ENCODE assay signal across 31 cellular contexts in the genomic region with DNA sequence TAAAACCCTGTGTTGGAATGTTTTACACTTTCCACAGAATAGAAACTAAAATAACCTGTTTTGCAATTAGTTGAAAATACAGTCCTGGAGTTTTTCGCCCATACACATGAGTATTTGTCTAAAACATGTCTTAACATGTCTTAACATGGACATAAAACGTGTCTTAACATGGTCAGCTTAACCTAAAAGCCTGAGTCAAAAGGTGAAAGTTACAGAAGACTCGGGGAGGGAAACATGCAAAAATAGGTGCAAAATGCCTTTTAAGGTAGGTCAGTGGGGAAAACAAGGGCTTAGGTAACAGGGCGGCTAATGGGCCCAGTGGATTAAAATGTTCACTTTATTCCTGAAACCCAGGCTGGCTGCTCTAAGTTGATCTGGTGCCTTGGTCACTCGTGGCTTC. TPM values are rescaled to one million over a fixed set of nuclear protein-coding genes. Genes with fewer than 3 reads are reported as not detected.
DNase-seq lines count a peak whose midpoint lies in the region; ATAC-seq, FAIRE-seq and TF ChIP-seq lines count a peak whose summit lies in the region.
"Had no signal": no experiment of that assay in that cellular context is flagged by ENCODE, and none has a peak within 500 bp of the region (broad histone marks: within the 10 kb centered on the region; RNA-seq: fewer than 3 reads in every experiment).

No MANE protein-coding gene starts in this region.

- no peak for ATAC-seq in activated CD8-positive, alpha-beta T cell treated with anti-CD3 and anti-CD28 coated beads for 36 hours
- ATAC-seq in activated CD8-positive, alpha-beta T cell treated with anti-CD3 and anti-CD28 coated beads, Interleukin-2, amount 10 ng/mL, durations not matched to agents 7 days and 5 days = no peak
- peak; percentile 51 for ATAC-seq in GM21717 (IDR thresholded peaks at IDR 0.05; ENCODE audit: unreplicated experiment)
- ATAC-seq in Right ventricle myocardium inferior = no peak
- ATAC-seq in HG03045 (IDR thresholded peaks at IDR 0.05; ENCODE audit: unreplicated experiment) = no peak
- ATAC-seq: stimulated activated naive B cell treated with anti-CD40 and anti-IgM and Interleukin-4, amounts not matched to agents 10 μg/mL and 1 μg/mL and 100 μg/mL, for 72 hours had no signal

- no peaks in the 10 kb centered on the region for H3K79me2 ChIP-seq in H1 (ENCODE audit: control insufficient read depth in 1 of 2, insufficient read depth in 2 of 2, low read length in 2 of 2)
- H3K79me2 ChIP-seq in neural progenitor cell (ENCODE audit: low read depth) = no peaks in the 10 kb centered on the region

- H3K4me2 ChIP-seq in H1 (ENCODE audit: insufficient read depth in 1 of 2, low read depth in 2 of 2, low read length in 2 of 2) = no peak overlapping the region
- no peak overlapping the region for H3K4me2 ChIP-seq in neural progenitor cell

- no peak for TF ChIP-seq RAD21 in H1 (IDR thresholded peaks at IDR 0.05 in 1 of 2, conservative IDR thresholded peaks at IDR 0.05 in 1 of 2; ENCODE audit: low read depth in 2 of 2, low read length in 2 of 2)

- H2BK120ac ChIP-seq in H1 (replicated peaks; ENCODE audit: low read depth, low read length) = no peak overlapping the region

- no peak overlapping the region for H3K18ac ChIP-seq in H1 (ENCODE audit: extremely low read depth, low read length)

- FAIRE-seq in H1 (lab: Jason Lieb, UNC) = no peak
- FAIRE-seq: HTR-8/SVneo, RCC 7860 had no signal

- H3K27ac Mint-ChIP-seq in activated CD8-positive, alpha-beta T cell treated with anti-CD3 and anti-CD28 coated beads for 36 hours = peak overlapping the region; percentile 7
- no peak overlapping the region for H3K27ac Mint-ChIP-seq in activated CD8-positive, alpha-beta T cell treated with anti-CD3 and anti-CD28 coated beads, Interleukin-2, amount 10 ng/mL, durations not matched to agents 7 days and 5 days
- H3K27ac Mint-ChIP-seq in neural progenitor cell = no peak overlapping the region
- H3K27ac Mint-ChIP-seq: activated B cell treated with CpG ODN at 0.5 μM for 24 hours; activated CD4-positive, alpha-beta memory T cell treated with anti-CD3 and anti-CD28 coated beads for 36 hours; stimulated activated naive B cell treated with anti-CD40 and anti-IgM and Interleukin-4, amounts not matched to agents 10 μg/mL and 1 μg/mL and 100 μg/mL, for 72 hours had no signal

- no peak overlapping the region for H4K8ac ChIP-seq in H1 (ENCODE audit: extremely low read depth, insufficient read depth, low read length)

- no peak overlapping the region for H2BK20ac ChIP-seq in H1 (ENCODE audit: low read length)

- CTCF ChIA-PET in activated CD8-positive, alpha-beta T cell treated with anti-CD3 and anti-CD28 coated beads for 36 hours (lab: Charles Lee) = no interaction called here
- CTCF ChIA-PET in activated CD8-positive, alpha-beta T cell treated with anti-CD3 and anti-CD28 coated beads, Interleukin-2, amount 10 ng/mL, durations not matched to agents 7 days and 5 days (lab: Charles Lee) = no interaction called here
- CTCF ChIA-PET in H1 (lab: Charles Lee; ENCODE audit: partially characterized antibody) = interaction anchor here (0.6 to 2.2 kb wide), 2 partner anchors 20 to 25 kb away, joined by 3 to 8 read pairs; no protein-coding TSS in a partner anchor

- H3K4me1 ChIP-seq in H1 (replicated peaks in 1 of 4; ENCODE audit: control insufficient read depth in 3 of 4, insufficient read depth in 4 of 4, low read length in 3 of 4) = 0 out of 7 replicates have a peak, but pooled peaks cover 0 to under 1% (median 0%) of the 10 kb centered on the region in 4 experiments
- no peaks in the 10 kb centered on the region for H3K4me1 ChIP-seq in neural progenitor cell
- H3K4me1 ChIP-seq: prostate gland, SJCRH30, uterus had no signal

- H3K36me3 Mint-ChIP-seq in activated CD8-positive, alpha-beta T cell treated with anti-CD3 and anti-CD28 coated beads for 36 hours (ENCODE audit: low read depth) = no peaks in the 10 kb centered on the region
- H3K36me3 Mint-ChIP-seq in activated CD8-positive, alpha-beta T cell treated with anti-CD3 and anti-CD28 coated beads, Interleukin-2, amount 10 ng/mL, durations not matched to agents 7 days and 5 days (ENCODE audit: low read depth) = no peaks in the 10 kb centered on the region
- H3K36me3 Mint-ChIP-seq in neural progenitor cell = no peaks in the 10 kb centered on the region

- no peak for DNase-seq in activated CD8-positive, alpha-beta T cell treated with anti-CD3 and anti-CD28 coated beads for 36 hours
- no peak for DNase-seq in activated CD8-positive, alpha-beta T cell treated with anti-CD3 and anti-CD28 coated beads, Interleukin-2, amount 10 ng/mL, durations not matched to agents 7 days and 5 days
- DNase-seq in H1 (ENCODE audit: low read depth in 1 of 2, low spot score in 2 of 2) = no peak
- DNase-seq in neural progenitor cell (ENCODE audit: low spot score) = no peak
- DNase-seq in Right ventricle myocardium inferior (ENCODE audit: missing footprints) = no peak
- DNase-seq in NCI-H82 treated with DMSO at 0.1 percent for 48 hours (lab: John Stamatoyannopoulos, UW; ENCODE audit: unreplicated experiment) = no peak
- DNase-seq: 8988T; activated B cell treated with CpG ODN at 0.5 μM for 24 hours; activated CD4-positive, alpha-beta memory T cell treated with anti-CD3 and anti-CD28 coated beads for 36 hours; activated gamma-delta T cell treated with Interleukin-2 at 50 U/mL for 16 hours; activated T-cell treated with anti-CD3 and anti-CD28 coated beads for 4 hours; amygdala; erythroblast; foreskin fibroblast; H7; KBM-7; MG63; NCI-H2081 treated with DMSO at 0.1 percent for 48 hours; NCI-H345; sigmoid colon; SJCRH30; stimulated activated naive B cell treated with anti-CD40 and anti-IgM and Interleukin-4, amounts not matched to agents 10 μg/mL and 1 μg/mL and 100 μg/mL, for 72 hours; T1000; uterus had no signal

- H3K23ac ChIP-seq in H1 (ENCODE audit: insufficient read length) = no peak overlapping the region

- H3K79me1 ChIP-seq in H1 (ENCODE audit: low read depth, low read length) = no peaks in the 10 kb centered on the region

- TF ChIP-seq POLR2A in H1 (IDR thresholded peaks at IDR 0.05; ENCODE audit: control extremely low read depth in 1 of 2, low read depth in 2 of 2, low read length in 2 of 2) = no peak

- H3K23me2 ChIP-seq in H1 (ENCODE audit: low read depth, low read length) = no peaks in the 10 kb centered on the region

- H3K27me3 Mint-ChIP-seq in activated CD8-positive, alpha-beta T cell treated with anti-CD3 and anti-CD28 coated beads for 36 hours = no peaks in the 10 kb centered on the region
- H3K27me3 Mint-ChIP-seq in activated CD8-positive, alpha-beta T cell treated with anti-CD3 and anti-CD28 coated beads, Interleukin-2, amount 10 ng/mL, durations not matched to agents 7 days and 5 days (ENCODE audit: low read depth) = peaks cover 7% of the 10 kb centered on the region
- H3K27me3 Mint-ChIP-seq in neural progenitor cell (ENCODE audit: insufficient read depth, low read depth) = no peaks in the 10 kb centered on the region
- H3K27me3 Mint-ChIP-seq: activated CD4-positive, alpha-beta memory T cell treated with anti-CD3 and anti-CD28 coated beads for 36 hours had no signal

- 54% methylated on average over 5 of the region's 5 CpGs; no CpG with 5 or more reads in 1 of the 2 experiments for WGBS in H1 (ENCODE audit: extremely low coverage in 1 of 2, insufficient coverage in 1 of 2, insufficient read length in 1 of 2, insufficient replicate concordance in 2 of 2, low coverage in 1 of 2, low lambda C conversion rate in 2 of 2, missing lambda C conversion rate in 1 of 2), 2 experiments

- H4K91ac ChIP-seq in H1 (replicated peaks; ENCODE audit: insufficient read length, low read length) = peak overlapping the region; percentile 42

- no peaks in the 10 kb centered on the region for H3F3A ChIP-seq in neural progenitor cell (ENCODE audit: low read depth)

- POLR2A ChIA-PET in activated CD8-positive, alpha-beta T cell treated with anti-CD3 and anti-CD28 coated beads for 36 hours (lab: Charles Lee) = no interaction called here
- POLR2A ChIA-PET in activated CD8-positive, alpha-beta T cell treated with anti-CD3 and anti-CD28 coated beads, Interleukin-2, amount 10 ng/mL, durations not matched to agents 7 days and 5 days (lab: Charles Lee) = no interaction called here
- POLR2A ChIA-PET in H1 (lab: Charles Lee; ENCODE audit: partially characterized antibody) = no interaction called here

- no peak overlapping the region for H2BK5ac ChIP-seq in H1 (ENCODE audit: low read depth, low read length)

- no peak overlapping the region; the same call in 1 of the 2 replicates for H2AFZ ChIP-seq in H1 (ENCODE audit: low read length)
- H2AFZ ChIP-seq in neural progenitor cell (replicated peaks) = peak overlapping the region; percentile 45

- no peak overlapping the region for H3K56ac ChIP-seq in H1 (replicated peaks; ENCODE audit: insufficient read length, low read depth, low read length)

- no peak overlapping the region for H3K9ac ChIP-seq in H1 (replicated peaks in 1 of 4; ENCODE audit: extremely low read depth in 1 of 4, low read depth in 3 of 4, low read length in 3 of 4)
- no peak overlapping the region for H3K9ac ChIP-seq in neural progenitor cell

- no peak overlapping the region for H3K4me3 Mint-ChIP-seq in activated CD8-positive, alpha-beta T cell treated with anti-CD3 and anti-CD28 coated beads for 36 hours
- H3K4me3 Mint-ChIP-seq in activated CD8-positive, alpha-beta T cell treated with anti-CD3 and anti-CD28 coated beads, Interleukin-2, amount 10 ng/mL, durations not matched to agents 7 days and 5 days = no peak overlapping the region
- no peak overlapping the region for H3K4me3 Mint-ChIP-seq in neural progenitor cell
- H3K4me3 Mint-ChIP-seq: activated B cell treated with CpG ODN at 0.5 μM for 24 hours; activated CD4-positive, alpha-beta memory T cell treated with anti-CD3 and anti-CD28 coated beads for 36 hours; neural crest cell; stimulated activated naive B cell treated with anti-CD40 and anti-IgM and Interleukin-4, amounts not matched to agents 10 μg/mL and 1 μg/mL and 100 μg/mL, for 72 hours had no signal

- H3K4me3 ChIP-seq in H1 (ENCODE audit: extremely low read depth in 1 of 4, insufficient read depth in 2 of 4, low read depth in 3 of 4, low read length in 4 of 4) (no peak overlapping the region), neural progenitor cell (no peak overlapping the region)
- H3K4me3 ChIP-seq: lung, MG63, prostate gland, sigmoid colon, SJCRH30, uterus had no signal

- no peak for TF ChIP-seq CTCF in activated CD8-positive, alpha-beta T cell treated with anti-CD3 and anti-CD28 coated beads for 36 hours (IDR thresholded peaks at IDR 0.05)
- TF ChIP-seq CTCF in H1 (IDR thresholded peaks at IDR 0.05; ENCODE audit: control extremely low read depth in 1 of 3, insufficient read depth in 1 of 3, low read depth in 1 of 3, low read length in 3 of 3) (no peak), neural progenitor cell (IDR thresholded peaks at IDR 0.05) (no peak)

- H4K20me1 ChIP-seq in H1 (replicated peaks in 1 of 2; ENCODE audit: control insufficient read depth in 1 of 2, insufficient read depth in 2 of 2, low read length in 2 of 2) (no peaks in the 10 kb centered on the region), neural progenitor cell (ENCODE audit: low read depth) (no peaks in the 10 kb centered on the region)

- H3K4ac ChIP-seq in H1 (replicated peaks; ENCODE audit: insufficient read length, low read depth, low read length) = no peak overlapping the region

- H2AK5ac ChIP-seq in H1 (ENCODE audit: low read depth, low read length) = no peak overlapping the region

- H3K9me3 ChIP-seq in H1 (ENCODE audit: insufficient read depth in 2 of 2, low read depth in 1 of 2, low read length in 1 of 2) (no peaks in the 10 kb centered on the region; a peak in 1 of 4 replicates), neural progenitor cell (ENCODE audit: low read depth) (no peaks in the 10 kb centered on the region)
- H3K9me3 ChIP-seq: MG63, prostate gland, sigmoid colon, SJCRH30, uterus had no signal

- no peak overlapping the region for H2BK15ac ChIP-seq in H1 (ENCODE audit: low read length)

- no peaks in the 10 kb centered on the region for H3K9me3 Mint-ChIP-seq in activated CD8-positive, alpha-beta T cell treated with anti-CD3 and anti-CD28 coated beads for 36 hours
- peaks cover 3% of the 10 kb centered on the region for H3K9me3 Mint-ChIP-seq in activated CD8-positive, alpha-beta T cell treated with anti-CD3 and anti-CD28 coated beads, Interleukin-2, amount 10 ng/mL, durations not matched to agents 7 days and 5 days (ENCODE audit: insufficient read depth)
- H3K9me3 Mint-ChIP-seq in neural progenitor cell = peaks cover 5% of the 10 kb centered on the region
- H3K9me3 Mint-ChIP-seq: activated B cell treated with CpG ODN at 0.5 μM for 24 hours; activated CD4-positive, alpha-beta memory T cell treated with anti-CD3 and anti-CD28 coated beads for 36 hours had no signal

- H2BK12ac ChIP-seq in H1 (ENCODE audit: low read depth, low read length) = no peak overlapping the region

- H3K4me1 Mint-ChIP-seq in activated CD8-positive, alpha-beta T cell treated with anti-CD3 and anti-CD28 coated beads for 36 hours (ENCODE audit: low read depth) = peaks cover 24% of the 10 kb centered on the region
- H3K4me1 Mint-ChIP-seq in activated CD8-positive, alpha-beta T cell treated with anti-CD3 and anti-CD28 coated beads, Interleukin-2, amount 10 ng/mL, durations not matched to agents 7 days and 5 days (ENCODE audit: low read depth) = peaks cover 16% of the 10 kb centered on the region
- no peaks in the 10 kb centered on the region for H3K4me1 Mint-ChIP-seq in neural progenitor cell
- H3K4me1 Mint-ChIP-seq: neural crest cell had no signal

- no peaks in the 10 kb centered on the region for H3K36me3 ChIP-seq in H1 (ENCODE audit: control insufficient read depth in 2 of 4, insufficient read depth in 4 of 4, low read length in 3 of 4)
- H3K36me3 ChIP-seq in neural progenitor cell = no peaks in the 10 kb centered on the region
- H3K36me3 ChIP-seq: MG63, prostate gland, sigmoid colon, SJCRH30, uterus had no signal

- no peak overlapping the region for H3K14ac ChIP-seq in H1 (ENCODE audit: insufficient read length)

- no peak for TF ChIP-seq EP300 in H1 (IDR thresholded peaks at IDR 0.05; ENCODE audit: borderline replicate concordance in 1 of 2, low read depth in 2 of 2, low read length in 2 of 2)

- H4K5ac ChIP-seq in H1 (ENCODE audit: insufficient read length, low read depth, low read length) = no peak overlapping the region

- H3K27ac ChIP-seq in H1 (ENCODE audit: low read depth, low read length) (no peak overlapping the region), neural progenitor cell (no peak overlapping the region)
- H3K27ac ChIP-seq: prostate gland, sigmoid colon, SJCRH30, uterus had no signal

- intact Hi-C loops in activated CD8-positive, alpha-beta T cell treated with anti-CD3 and anti-CD28 coated beads for 36 hours (cut with micrococcal nuclease) = loop anchor here (10.0 kb wide), 2 partner anchors 57 to 137 kb away; a partner anchor contains a TSS
- intact Hi-C loops in Right ventricle myocardium inferior (cut with DNase I) = no loop called here

- H3K27me3 ChIP-seq in H1 (replicated peaks in 1 of 4; ENCODE audit: control insufficient read depth in 3 of 4, extremely low read depth in 1 of 4, insufficient read depth in 3 of 4, low read length in 3 of 4) = peaks cover 0 to 1% (median 0%) of the 10 kb centered on the region in 4 experiments; a peak in 1 of 7 replicates
- no peaks in the 10 kb centered on the region for H3K27me3 ChIP-seq in neural progenitor cell
- H3K27me3 ChIP-seq: SJCRH30 had no signal

RNA-seq across cellular contexts. Expression of a gene that starts 56.1 kb away (rescaled TPM):
- total RNA-seq in activated CD8-positive, alpha-beta T cell treated with anti-CD3 and anti-CD28 coated beads for 36 hours = 10 to 100 TPM; 67.2 to 73.5 TPM
- 100 to 1,000 TPM; 137 to 138 TPM for total RNA-seq in activated CD8-positive, alpha-beta T cell treated with anti-CD3 and anti-CD28 coated beads, Interleukin-2, amount 10 ng/mL, durations not matched to agents 7 days and 5 days
- 22.1 and 23.9 TPM in 2 replicates for total RNA-seq in H1 (2021; fragmentation: NEBNext Ultra II Directional; extraction: Animal tissue kit (Norgen Biotek cat#: 25700))
- polyA plus RNA-seq in H1 (2011; rRNA removed) = 10.9 and 13.9 TPM in 2 replicates
- 21.1 TPM for polyA plus RNA-seq in H1 (2011; cell fraction: cytosol; rRNA removed)
- polyA plus RNA-seq in H1 (2011; cell fraction: nucleus; rRNA removed) = 47.0 TPM
- 11.1 to 21.1 TPM (median 14.1 TPM) in 4 replicates for polyA plus RNA-seq in H1 (2012, experiment 1 of 2)
- 0.81 TPM for polyA plus RNA-seq in H1 (2012, experiment 2 of 2)
- 14.9 TPM for polyA plus RNA-seq in H1 (2013, experiment 1 of 2)
- polyA plus RNA-seq in H1 (2013, experiment 2 of 2) = 13.5 TPM
- 23.4 and 25.7 TPM in 2 replicates for polyA minus RNA-seq in H1 (2011; rRNA and poly(A)+ RNA removed)
- polyA minus RNA-seq in H1 (2011; cell fraction: cytosol; rRNA and poly(A)+ RNA removed) = 15.2 TPM
- polyA minus RNA-seq in H1 (2011; cell fraction: nucleus; rRNA and poly(A)+ RNA removed) = 39.4 TPM
- 44.9 and 58.1 TPM in 2 replicates for total RNA-seq in neural progenitor cell (ENCODE audit: low replicate concordance)
- 34.0 TPM for total RNA-seq in Right ventricle myocardium inferior
